ENCODE assay signal across 13 cellular contexts in genomic region chr16:4378202-4378666, GRCh38. TPM values are rescaled to one million over a fixed set of nuclear protein-coding genes. Genes with fewer than 3 reads are reported as not detected.
DNase-seq lines count a peak whose midpoint lies in the region; ATAC-seq, FAIRE-seq and TF ChIP-seq lines count a peak whose summit lies in the region.
"Had no signal": no experiment of that assay in that cellular context is flagged by ENCODE, and none has a peak within 500 bp of the region (broad histone marks: within the 10 kb centered on the region; RNA-seq: fewer than 3 reads in every experiment).

No MANE protein-coding gene starts in this region.

- H3K27ac Mint-ChIP-seq in osteocyte (ENCODE audit: unreplicated experiment): no peak overlapping the region

- no peak for ATAC-seq in GM18907 (IDR thresholded peaks at IDR 0.05; ENCODE audit: unreplicated experiment)

- DNase-seq in AG08395 (ENCODE audit: low spot score) (peak; percentile 71), fibroblast of villous mesenchyme (ENCODE audit: low read depth) (peak; percentile 71), osteocyte (ENCODE audit: extremely low spot score, unreplicated experiment) (no peak), NCI-H2081 (lab: John Stamatoyannopoulos, UW) (no peak), small intestine (no peak), HuH-7.5 (ENCODE audit: low spot score) (no peak)
- DNase-seq: activated CD4-positive, alpha-beta T cell treated with anti-CD3 and anti-CD28 coated beads, Interleukin-2, amount 50 U/mL, for 1 hour; activated gamma-delta T cell; foreskin melanocyte; NCI-H1417 treated with DMSO at 0.1 percent for 48 hours had no signal

- FAIRE-seq in small intestine (lab: Jason Lieb, UNC): no peak
- FAIRE-seq: G401.6 had no signal

- H3K27me3 Mint-ChIP-seq in osteocyte (ENCODE audit: unreplicated experiment): no peaks in the 10 kb centered on the region

- 77 to 85% (median 84%) methylated on average over 12 to 15 of the region's 15 CpGs for WGBS in small intestine, 3 donors

- peaks cover 0 to 15% of the 10 kb centered on the region in 2 donors for H3K36me3 ChIP-seq in small intestine (ENCODE audit: control insufficient read depth in 2 of 2, insufficient read depth in 2 of 2, low read length in 2 of 2)

- TF ChIP-seq RAD21 in Ishikawa (IDR thresholded peaks at IDR 0.05; ENCODE audit: low read depth): no peak

- H3K4me3 ChIP-seq in fibroblast of villous mesenchyme (ENCODE audit: low read depth, low read length) (no peak overlapping the region), small intestine (ENCODE audit: low read depth in 1 of 2, low read length in 2 of 2) (no peak overlapping the region)

- peaks cover 67% of the 10 kb centered on the region for H3K4me1 Mint-ChIP-seq in osteocyte (ENCODE audit: unreplicated experiment)

- no peaks in the 10 kb centered on the region for H3K27me3 ChIP-seq in small intestine (ENCODE audit: control insufficient read depth in 2 of 2, insufficient read depth in 2 of 2, low read length in 2 of 2)

- H3K4me1 ChIP-seq in small intestine (ENCODE audit: control insufficient read depth in 2 of 2, insufficient read depth in 1 of 2, low read depth in 1 of 2, low read length in 1 of 2): no peaks in the 10 kb centered on the region

- peak overlapping the region in 1 of 2 donors; percentile 17 for H3K27ac ChIP-seq in small intestine (ENCODE audit: low read depth in 1 of 2, low read length in 1 of 2)

- peak overlapping the region; percentile 26 for H3K4me3 Mint-ChIP-seq in osteocyte (ENCODE audit: unreplicated experiment)

- H3K36me3 Mint-ChIP-seq in osteocyte (ENCODE audit: unreplicated experiment): peaks cover 3% of the 10 kb centered on the region

- TF ChIP-seq CTCF in fibroblast of villous mesenchyme (IDR thresholded peaks at IDR 0.05; ENCODE audit: insufficient read depth, low read depth, low read length): peak; percentile 1
- TF ChIP-seq CTCF in osteocyte (IDR thresholded peaks at IDR 0.05): no peak

- TF ChIP-seq EP300 in Ishikawa (IDR thresholded peaks at IDR 0.05; ENCODE audit: borderline replicate concordance): no peak

- no peaks in the 10 kb centered on the region for H3K9me3 Mint-ChIP-seq in osteocyte (ENCODE audit: unreplicated experiment)

- H3K9me3 ChIP-seq in small intestine (ENCODE audit: control insufficient read depth, low read depth): no peaks in the 10 kb centered on the region

TF ChIP-seq in Ishikawa, 13 proteins besides CTCF, POLR2A, EP300 and RAD21:
- TF ChIP-seq EGR1 (IDR thresholded peaks at IDR 0.05) (no peak), TCF12 (IDR thresholded peaks at IDR 0.05; ENCODE audit: low read depth) (0 out of 2 replicates have a peak, but pooled peaks have one; percentile 34)

RNA-seq across cellular contexts. Expression of gene VASN, which starts 6.6 kb away (rescaled TPM):
- total RNA-seq in fibroblast of villous mesenchyme: 133 and 180 TPM in 2 replicates
- 62.7 and 63.1 TPM in 2 replicates for total RNA-seq in osteocyte
- 10 to 100 TPM in 1 of 3 donors, under 1 TPM in 2; 0.45 to 11.4 (median 0.81) TPM for polyA plus RNA-seq in small intestine

RNA-seq across cellular contexts. Expression of gene PAM16, which starts 27.1 kb away (rescaled TPM):
- total RNA-seq in fibroblast of villous mesenchyme: 19.9 and 23.5 TPM in 2 replicates
- 21.0 and 23.7 TPM in 2 replicates for total RNA-seq in osteocyte
- polyA plus RNA-seq in small intestine: 10 to 100 TPM; 63.0 to 98.4 (median 76.0) TPM

RNA-seq across cellular contexts. Expression of gene CORO7, which starts 38.2 kb away (rescaled TPM):
- 9.9 and 18.0 TPM in 2 replicates for total RNA-seq in fibroblast of villous mesenchyme
- 35.5 and 40.1 TPM in 2 replicates for total RNA-seq in osteocyte
- polyA plus RNA-seq in small intestine: 10 to 100 TPM; 27.3 to 49.2 (median 35.1) TPM

RNA-seq across cellular contexts. Expression of gene DNAJA3, which starts 47.4 kb away (rescaled TPM):
- total RNA-seq in fibroblast of villous mesenchyme (36.4 and 50.1 TPM in 2 replicates), osteocyte (31.1 and 33.7 TPM in 2 replicates)
- polyA plus RNA-seq in small intestine: 10 to 100 TPM; 26.7 to 71.4 (median 31.1) TPM

Comparison
In these comparisons a context has a peak if more than half of its experiments do, and no peak if none do; other contexts are left out.
1. DNase-seq: peak in AG08395 (single experiment) and fibroblast of villous mesenchyme (single experiment); none in osteocyte (single experiment), NCI-H2081 (0 of 2), small intestine (single experiment) and HuH-7.5 (single experiment).